8 cellular contexts compared by ENCODE assay signal in genomic region chr11:105862736-105863367, GRCh38.
DNase-seq lines count a peak whose midpoint lies in the region; ATAC-seq and TF ChIP-seq lines count a peak whose summit lies in the region.

No MANE protein-coding gene starts in this region.

- no peaks in the 10 kb centered on the region for H3K36me3 Mint-ChIP-seq in effector memory CD8-positive, alpha-beta T cell (ENCODE audit: insufficient read depth)

- H2AFZ ChIP-seq in mesenchymal stem cell (ENCODE audit: low read depth, low read length) = no peak overlapping the region

- H4K8ac ChIP-seq in mesenchymal stem cell (ENCODE audit: low read length) = no peak overlapping the region

- H3K4me1 Mint-ChIP-seq in effector memory CD8-positive, alpha-beta T cell (ENCODE audit: low read depth in 2 of 2) = no peaks in the 10 kb centered on the region

- whole genome bisulfite sequencing in mesenchymal stem cell = no CpG with 5 or more reads among the region's 3 CpGs

- DNase-seq in AG10803 (ENCODE audit: low read depth) (peak; percentile 55), NCI-H748 (lab: John Stamatoyannopoulos, UW; ENCODE audit: unreplicated experiment) (peak; percentile 63), mesenchymal stem cell (peak; percentile 70)
- DNase-seq in central memory CD4-positive, alpha-beta T cell = peak; percentile 16
- no peak for DNase-seq in effector memory CD8-positive, alpha-beta T cell

- peaks cover 2 to 4% of the 10 kb centered on the region in 2 experiments for H3K27me3 ChIP-seq in mesenchymal stem cell (ENCODE audit: control insufficient read depth in 1 of 2, insufficient read depth in 1 of 2, low read length in 2 of 2)

- H3K9me3 ChIP-seq in mesenchymal stem cell (ENCODE audit: control insufficient read depth, low read length) = no peaks in the 10 kb centered on the region

- H3K23ac ChIP-seq in mesenchymal stem cell (ENCODE audit: low read length in 2 of 2) = no peak overlapping the region

- peak; percentile 78 for TF ChIP-seq CTCF in AG10803 (conservative IDR thresholded peaks at IDR 0.05; ENCODE audit: low read length)

- no peak overlapping the region for H2BK120ac ChIP-seq in mesenchymal stem cell (ENCODE audit: low read depth, low read length)

- H3K14ac ChIP-seq in mesenchymal stem cell (ENCODE audit: low read length in 2 of 2) = no peak overlapping the region

- no peak overlapping the region for H3K18ac ChIP-seq in mesenchymal stem cell (ENCODE audit: low read depth in 1 of 2, low read length in 2 of 2)

- ATAC-seq in GM18505 (IDR thresholded peaks at IDR 0.05; ENCODE audit: unreplicated experiment) = peak; percentile 55
- ATAC-seq in HG03442 (IDR thresholded peaks at IDR 0.05; ENCODE audit: unreplicated experiment) = peak; percentile 82
- no peak for ATAC-seq in effector memory CD8-positive, alpha-beta T cell (replicated peaks)
- ATAC-seq in HG02588 (IDR thresholded peaks at IDR 0.05; ENCODE audit: unreplicated experiment) = no peak

- H2BK12ac ChIP-seq in mesenchymal stem cell (ENCODE audit: low read length in 2 of 2) = no peak overlapping the region

- no peak overlapping the region for H3K27ac Mint-ChIP-seq in effector memory CD8-positive, alpha-beta T cell

- no peak overlapping the region for H3K27ac ChIP-seq in mesenchymal stem cell (ENCODE audit: low read length, poor library complexity, severe bottlenecking)

- H2BK5ac ChIP-seq in mesenchymal stem cell (ENCODE audit: low read depth, low read length, poor library complexity, severe bottlenecking) = no peak overlapping the region

- TF ChIP-seq POLR2A in GM18505 (IDR thresholded peaks at IDR 0.05; ENCODE audit: borderline replicate concordance, extremely low read depth, insufficient read depth, insufficient read length) = no peak

- peaks cover 12 to 13% of the 10 kb centered on the region in 2 donors for H3K27me3 Mint-ChIP-seq in effector memory CD8-positive, alpha-beta T cell

- H2BK15ac ChIP-seq in mesenchymal stem cell (ENCODE audit: low read depth, poor library complexity, severe bottlenecking) = no peak overlapping the region

- H3K4me3 Mint-ChIP-seq in effector memory CD8-positive, alpha-beta T cell = no peak overlapping the region

- H3K4me2 ChIP-seq in mesenchymal stem cell (ENCODE audit: low read length, poor library complexity, severe bottlenecking) = no peak overlapping the region

- H3K9ac ChIP-seq in mesenchymal stem cell (ENCODE audit: low read length) = no peak overlapping the region

- H2AK5ac ChIP-seq in mesenchymal stem cell (ENCODE audit: low read length, severe bottlenecking) = no peak overlapping the region

- no peaks in the 10 kb centered on the region for H3K79me1 ChIP-seq in mesenchymal stem cell (replicated peaks; ENCODE audit: low read length, poor library complexity, severe bottlenecking)

- no peak overlapping the region for H4K91ac ChIP-seq in mesenchymal stem cell (ENCODE audit: low read length)

- no peak overlapping the region for H3K4me3 ChIP-seq in AG10803 (ENCODE audit: low read length)
- no peak overlapping the region for H3K4me3 ChIP-seq in mesenchymal stem cell (ENCODE audit: insufficient read depth in 1 of 2, low read depth in 1 of 2, low read length in 2 of 2)

- no peaks in the 10 kb centered on the region for H3K36me3 ChIP-seq in mesenchymal stem cell (ENCODE audit: control insufficient read depth in 1 of 2, insufficient read depth in 2 of 2, low read depth in 1 of 2, low read length in 2 of 2)

- H3K4ac ChIP-seq in mesenchymal stem cell (ENCODE audit: low read depth in 1 of 2, low read length in 2 of 2) = no peak overlapping the region

- no peaks in the 10 kb centered on the region for H3K4me1 ChIP-seq in mesenchymal stem cell (ENCODE audit: control insufficient read depth, insufficient read depth, low read depth, low read length)

- no peaks in the 10 kb centered on the region for H3K9me3 Mint-ChIP-seq in effector memory CD8-positive, alpha-beta T cell

Comparison
In these comparisons a context has a peak if more than half of its experiments do, and no peak if none do; other contexts are left out.
1. DNase-seq: peak in AG10803 (single experiment), NCI-H748 (single experiment), central memory CD4-positive, alpha-beta T cell (single experiment) and mesenchymal stem cell (single experiment); none in effector memory CD8-positive, alpha-beta T cell (0 of 3).
2. ATAC-seq: peak in GM18505 (single experiment) and HG03442 (single experiment); none in effector memory CD8-positive, alpha-beta T cell (single experiment) and HG02588 (single experiment).